In the genomic region with DNA sequence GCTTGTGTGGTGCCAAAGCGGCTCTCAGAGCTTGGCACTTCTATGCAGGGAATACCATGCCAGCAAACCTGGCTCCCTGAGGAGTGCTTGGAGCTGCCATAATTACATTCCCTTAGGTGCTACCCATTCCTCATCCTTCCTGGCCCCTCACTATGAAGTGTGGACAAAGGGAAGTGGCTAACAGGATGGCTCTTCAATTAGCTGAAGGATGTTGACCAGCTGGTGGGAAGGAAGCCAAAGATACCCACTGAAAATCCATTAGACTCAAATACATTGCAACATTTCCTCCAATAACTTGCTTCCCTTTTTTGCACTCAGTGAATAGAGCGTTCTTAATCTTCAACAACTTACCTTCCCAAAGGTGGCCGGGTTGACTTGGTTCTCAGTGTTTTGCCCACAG, we compare ENCODE assay signal across 21 cellular contexts. TPM values are rescaled to one million over a fixed set of nuclear protein-coding genes. Genes with fewer than 3 reads are reported as not detected.
A peak's percentile ranks its signal among the peaks of the same experiment; 100 is the strongest.
DNase-seq lines count a peak whose midpoint lies in the region; ATAC-seq and TF ChIP-seq lines count a peak whose summit lies in the region.
"Had no signal": no experiment of that assay in that cellular context is flagged by ENCODE, and none has a peak within 500 bp of the region (broad histone marks: within the 10 kb centered on the region; RNA-seq: fewer than 3 reads in every experiment).

No MANE protein-coding gene starts in this region.

- no peaks in the 10 kb centered on the region for H3K9me3 ChIP-seq in IMR-90 (ENCODE audit: control insufficient read depth, insufficient read depth, low read length)
- H3K9me3 ChIP-seq: left ventricle myocardium inferior, ovary, SK-N-SH had no signal

- no peak overlapping the region for H2BK5ac ChIP-seq in IMR-90 (ENCODE audit: low read depth, low read length, poor library complexity, severe bottlenecking)

- no peak for TF ChIP-seq CTCF in IMR-90 (conservative IDR thresholded peaks at IDR 0.05; ENCODE audit: low read depth, low read length)
- TF ChIP-seq CTCF in fibroblast of mammary gland (conservative IDR thresholded peaks at IDR 0.05; ENCODE audit: control insufficient read depth, insufficient read depth, low read depth, low read length), result no peak

- DNase-seq in Ammon's horn (ENCODE audit: low spot score) (peak; percentile 14), IMR-90 (no peak), NOMO-1 treated with dmso at 0.1 percent for 144 hours (lab: John Stamatoyannopoulos, UW; ENCODE audit: unreplicated experiment) (peak; percentile 51), fibroblast of mammary gland (ENCODE audit: low read depth) (peak; percentile 34), NCI-H69 (lab: John Stamatoyannopoulos, UW) (no peak), anterior cingulate cortex (lab: John Stamatoyannopoulos, UW) (no peak), 8988T (no peak), NCI-H82 (lab: John Stamatoyannopoulos, UW) (no peak)
- DNase-seq: activated CD8-positive, alpha-beta T cell treated with anti-CD3 and anti-CD28 coated beads for 36 hours; activated T-cell treated with anti-CD3 and anti-CD28 coated beads, Interleukin-2, amount 50 U/mL, for 48 hours; brain microvascular endothelial cell; cortex of kidney; erythroblast; glutamatergic neuron; left ventricle myocardium inferior; NCI-H1417 treated with DMSO at 0.1 percent for 48 hours; NCI-H510A; ovary; SK-N-SH; substantia nigra; WERI-Rb-1 had no signal

- H2BK120ac ChIP-seq in IMR-90 (ENCODE audit: low read depth, low read length), result peak overlapping the region; percentile 11

- no peak overlapping the region for H3K9ac ChIP-seq in IMR-90 (ENCODE audit: low read depth, low read length)
- H3K9ac ChIP-seq: SK-N-SH had no signal

- TF ChIP-seq POLR2A in IMR-90 (IDR thresholded peaks at IDR 0.05; ENCODE audit: low read depth, low read length), result no peak

- H3K18ac ChIP-seq in IMR-90 (ENCODE audit: low read depth, low read length), result no peak overlapping the region

- peak overlapping the region; percentile 40; the same call in 1 of the 2 replicates for H3K23ac ChIP-seq in IMR-90 (ENCODE audit: low read depth, low read length)

- no TSS peak for BruUV-seq in IMR-90 (replicated peaks; lab: Mats Ljungman, UMichigan)

- no peak overlapping the region for H4K5ac ChIP-seq in IMR-90 (ENCODE audit: low read depth, low read length)

- H3K79me1 ChIP-seq in IMR-90 (ENCODE audit: low read depth in 1 of 2, low read length in 2 of 2), result peaks cover 39 to 73% of the 10 kb centered on the region in 2 experiments

- 100% methylated on average over 1 of the region's 3 CpGs; no CpG with 5 or more reads in 1 of the 2 experiments for WGBS in IMR-90 (ENCODE audit: extremely low coverage in 2 of 2, insufficient read length in 1 of 2), 2 experiments

- no peak for ATAC-seq in IMR-90 (ENCODE audit: low read depth)
- ATAC-seq: activated CD8-positive, alpha-beta T cell treated with anti-CD3 and anti-CD28 coated beads for 36 hours had no signal

- peak overlapping the region; percentile 45; the same call in 1 of the 2 replicates for H2BK20ac ChIP-seq in IMR-90 (ENCODE audit: low read depth, low read length)

- in situ Hi-C loops in IMR-90 (cut with MboI; ENCODE audit: low sequenced_read_pairs), result no loop called here

- peaks cover 22% of the 10 kb centered on the region for H3K4me1 ChIP-seq in IMR-90 (ENCODE audit: control insufficient read depth, insufficient read depth, low read length)

- no peak overlapping the region; a peak in 1 of 4 replicates for H4K8ac ChIP-seq in IMR-90 (ENCODE audit: low read depth in 2 of 2, low read length in 2 of 2)

- TF ChIP-seq RAD21 in IMR-90 (IDR thresholded peaks at IDR 0.05; ENCODE audit: low read length), result no peak

- no peak overlapping the region for H2AFZ ChIP-seq in IMR-90 (replicated peaks; ENCODE audit: low read length, poor library complexity)

- no peak overlapping the region for H2AK9ac ChIP-seq in IMR-90 (replicated peaks; ENCODE audit: low read depth, low read length, poor library complexity)

- intact Hi-C loops in IMR-90 (cut with micrococcal nuclease), result no loop called here

- H2BK15ac ChIP-seq in IMR-90 (ENCODE audit: low read depth, low read length), result peak overlapping the region; percentile 76; the same call in 1 of the 3 replicates

- peak overlapping the region; percentile 4; the same call in 1 of the 2 replicates for H3K4ac ChIP-seq in IMR-90 (ENCODE audit: low read depth, low read length)

- H3K4me2 ChIP-seq in IMR-90 (ENCODE audit: low read depth, low read length), result no peak overlapping the region
- H3K4me2 ChIP-seq: SK-N-SH had no signal

- H2AK5ac ChIP-seq in IMR-90 (ENCODE audit: low read depth, low read length), result peak overlapping the region; percentile 90; the same call in 1 of the 2 replicates

- H3K27me3 ChIP-seq in IMR-90 (ENCODE audit: control insufficient read depth, insufficient read depth, low read length), result no peaks in the 10 kb centered on the region
- H3K27me3 ChIP-seq: brain microvascular endothelial cell, ovary had no signal

- H3K4me3 ChIP-seq in IMR-90 (ENCODE audit: insufficient read depth, low read depth, low read length) (no peak overlapping the region), fibroblast of mammary gland (ENCODE audit: control insufficient read depth, low read depth, low read length) (no peak overlapping the region)
- H3K4me3 ChIP-seq: left ventricle myocardium inferior, ovary had no signal

- CTCF ChIA-PET in IMR-90 (lab: Yijun Ruan, JAX), result no interaction called here

- dilution Hi-C loops in IMR-90 (cut with HindIII; ENCODE audit: low sequenced_read_pairs, unreplicated experiment), result no loop called here

- no peaks in the 10 kb centered on the region for H4K20me1 ChIP-seq in IMR-90 (ENCODE audit: insufficient read depth, low read length)

- no peaks in the 10 kb centered on the region for H3K36me3 ChIP-seq in IMR-90 (ENCODE audit: control insufficient read depth, insufficient read depth, low read length)
- H3K36me3 ChIP-seq: brain microvascular endothelial cell, left ventricle myocardium inferior, ovary, WERI-Rb-1 had no signal

- peaks cover 39% of the 10 kb centered on the region for H3K9me1 ChIP-seq in IMR-90 (ENCODE audit: insufficient read depth, low read length)

- H3K27ac ChIP-seq in IMR-90 (ENCODE audit: insufficient read depth, low read length), result no peak overlapping the region
- H3K27ac ChIP-seq: brain microvascular endothelial cell, left ventricle myocardium inferior, ovary, WERI-Rb-1 had no signal

- POLR2A ChIA-PET in IMR-90 (lab: Charles Lee; ENCODE audit: unreplicated experiment), result no interaction called here

- H4K91ac ChIP-seq in IMR-90 (ENCODE audit: insufficient read depth, low read depth, low read length), result no peak overlapping the region; the same call in 1 of the 2 replicates

- H3K14ac ChIP-seq in IMR-90 (replicated peaks; ENCODE audit: low read depth, low read length), result peak overlapping the region; percentile 5; the same call in 1 of the 2 replicates

- no peak overlapping the region for H3K56ac ChIP-seq in IMR-90 (ENCODE audit: extremely low read depth, insufficient read depth, low read length)

TF ChIP-seq in IMR-90, 13 proteins besides CTCF, POLR2A, EP300 and RAD21:
- TF ChIP-seq RCOR1 (IDR thresholded peaks at IDR 0.05; ENCODE audit: insufficient replicate concordance, low read length), result no peak
- no peak for TF ChIP-seq CEBPB (IDR thresholded peaks at IDR 0.05; ENCODE audit: low read depth, low read length)
- TF ChIP-seq, protein P1, sequence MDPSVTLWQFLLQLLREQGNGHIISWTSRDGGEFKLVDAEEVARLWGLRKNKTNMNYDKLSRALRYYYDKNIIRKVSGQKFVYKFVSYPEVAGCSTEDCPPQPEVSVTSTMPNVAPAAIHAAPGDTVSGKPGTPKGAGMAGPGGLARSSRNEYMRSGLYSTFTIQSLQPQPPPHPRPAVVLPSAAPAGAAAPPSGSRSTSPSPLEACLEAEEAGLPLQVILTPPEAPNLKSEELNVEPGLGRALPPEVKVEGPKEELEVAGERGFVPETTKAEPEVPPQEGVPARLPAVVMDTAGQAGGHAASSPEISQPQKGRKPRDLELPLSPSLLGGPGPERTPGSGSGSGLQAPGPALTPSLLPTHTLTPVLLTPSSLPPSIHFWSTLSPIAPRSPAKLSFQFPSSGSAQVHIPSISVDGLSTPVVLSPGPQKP (IDR thresholded peaks at IDR 0.05; ENCODE audit: borderline replicate concordance, low read depth, low read length), result no peak
- TF ChIP-seq MAFK (IDR thresholded peaks at IDR 0.05; ENCODE audit: low read depth, low read length), result no peak
- no peak for TF ChIP-seq FOS (IDR thresholded peaks at IDR 0.05; ENCODE audit: low read depth, low read length)
- TF ChIP-seq SMC3 (IDR thresholded peaks at IDR 0.05; ENCODE audit: low read depth, low read length), result no peak
- TF ChIP-seq NFE2L2 (IDR thresholded peaks at IDR 0.05; ENCODE audit: low read depth, low read length), result no peak
- TF ChIP-seq MAZ (IDR thresholded peaks at IDR 0.05; ENCODE audit: borderline replicate concordance, low read depth, low read length), result no peak
- TF ChIP-seq BHLHE40 (IDR thresholded peaks at IDR 0.05; ENCODE audit: low read depth, low read length), result no peak
- TF ChIP-seq, protein P2, sequence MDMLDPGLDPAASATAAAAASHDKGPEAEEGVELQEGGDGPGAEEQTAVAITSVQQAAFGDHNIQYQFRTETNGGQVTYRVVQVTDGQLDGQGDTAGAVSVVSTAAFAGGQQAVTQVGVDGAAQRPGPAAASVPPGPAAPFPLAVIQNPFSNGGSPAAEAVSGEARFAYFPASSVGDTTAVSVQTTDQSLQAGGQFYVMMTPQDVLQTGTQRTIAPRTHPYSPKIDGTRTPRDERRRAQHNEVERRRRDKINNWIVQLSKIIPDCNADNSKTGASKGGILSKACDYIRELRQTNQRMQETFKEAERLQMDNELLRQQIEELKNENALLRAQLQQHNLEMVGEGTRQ (IDR thresholded peaks at IDR 0.05; ENCODE audit: low read depth, low read length), result no peak
- no peak for TF ChIP-seq MXI1 (IDR thresholded peaks at IDR 0.05; ENCODE audit: borderline replicate concordance, low read depth, low read length)

RNA-seq across cellular contexts. Expression of a gene that starts 8.5 kb away (rescaled TPM):
- 1.9 and 2.9 TPM in 2 replicates for total RNA-seq in IMR-90 (2012; rRNA removed)
- polyA plus RNA-seq in IMR-90 (2012; rRNA removed), result 3.4 and 5.3 TPM in 2 replicates
- polyA plus RNA-seq in IMR-90 (2012; cell fraction: cytosol; rRNA removed), result 0.65 and 1.5 TPM in 2 replicates
- 15.7 and 27.7 TPM in 2 replicates for polyA plus RNA-seq in IMR-90 (2012; cell fraction: nucleus; rRNA removed; ENCODE audit: low replicate concordance)
- total RNA-seq: left ventricle myocardium inferior had no signal

Comparison
In these comparisons a context has a peak if more than half of its experiments do, and no peak if none do; other contexts are left out.
1. DNase-seq: peak in Ammon's horn (single experiment), NOMO-1 treated with dmso at 0.1 percent for 144 hours (single experiment) and fibroblast of mammary gland (single experiment); none in IMR-90 (single experiment), NCI-H69 (single experiment), anterior cingulate cortex (0 of 58), 8988T (single experiment) and NCI-H82 (single experiment).